In genomic region chr4:114886761-114887160, GRCh38 we compare ENCODE assay signal across 37 cellular contexts.
"Had no signal": no experiment of that assay in that cellular context is flagged by ENCODE, and none has a peak within 500 bp of the region (broad histone marks: within the 10 kb centered on the region; RNA-seq: fewer than 3 reads in every experiment).

No MANE protein-coding gene starts in this region.

- H3K27ac ChIP-seq: KMS-11 had no signal

- H3K4me3 ChIP-seq: MG63 had no signal

- H3K9me3 ChIP-seq: MG63 had no signal

- H3K27me3 ChIP-seq: MG63 had no signal

- H3K36me3 ChIP-seq: MG63 had no signal

- DNase-seq: Karpas-422, Kasumi-1, KG1, MG63, MM.1S, MV-4-11, NCI-H1048, NCI-H1092, NCI-H1092 treated with DMSO at 0.1 percent for 48 hours, NCI-H1105, NCI-H1105 treated with DMSO at 0.1 percent for 48 hours, NCI-H1417, NCI-H1417 treated with DMSO at 0.1 percent for 48 hours, NCI-H1436, NCI-H1436 treated with DMSO at 0.1 percent for 48 hours, NCI-H146, NCI-H1694, NCI-H1694 treated with DMSO at 0.1 percent for 48 hours, NCI-H187, NCI-H187 treated with DMSO at 0.1 percent for 48 hours, NCI-H1930, NCI-H2029, NCI-H2029 treated with DMSO at 0.1 percent for 48 hours, NCI-H2081, NCI-H2081 treated with DMSO at 0.1 percent for 48 hours, NCI-H2107, NCI-H2171, NCI-H2171 treated with DMSO at 0.1 percent for 48 hours, NCI-H2227 treated with DMSO at 0.1 percent for 48 hours, NCI-H226, NCI-H345, NCI-H446, NCI-H446 treated with DMSO at 0.1 percent for 48 hours, NCI-H510A, NCI-H510A treated with DMSO at 0.1 percent for 48 hours, NCI-H524 had no signal
